ENCODE assay signal across 8 cellular contexts in genomic region chr1:156704930-156705320, GRCh38. TPM values are rescaled to one million over a fixed set of nuclear protein-coding genes. Genes with fewer than 3 reads are reported as not detected.
DNase-seq lines count a peak whose midpoint lies in the region; ATAC-seq and TF ChIP-seq lines count a peak whose summit lies in the region.

No MANE protein-coding gene starts in this region.

- no peak for TF ChIP-seq EP300 in esophagus muscularis mucosa (IDR thresholded peaks at IDR 0.05)
- no peak for TF ChIP-seq EP300 in neural cell (conservative IDR thresholded peaks at IDR 0.05; ENCODE audit: poor library complexity, severe bottlenecking)

- H3K36me3 ChIP-seq in esophagus muscularis mucosa (peaks cover 0 to 8% (median 0%) of the 10 kb centered on the region in 4 donors), neural cell (ENCODE audit: insufficient read depth, low read length) (no peaks in the 10 kb centered on the region), aorta (ENCODE audit: control insufficient read depth in 1 of 2, insufficient read depth in 2 of 2, low read length in 1 of 2) (no peaks in the 10 kb centered on the region)

- no peaks in the 10 kb centered on the region for H3K9me3 ChIP-seq in esophagus muscularis mucosa
- H3K9me3 ChIP-seq in neural cell (ENCODE audit: low read length): no peaks in the 10 kb centered on the region
- no peaks in the 10 kb centered on the region for H3K9me3 ChIP-seq in aorta (ENCODE audit: control insufficient read depth, low read length)

- intact Hi-C loops in esophagus muscularis mucosa (cut with DNase I) (no loop called here), aorta (cut with DNase I) (no loop called here)

- TF ChIP-seq CTCF in WTC11 (IDR thresholded peaks at IDR 0.05) (no peak), esophagus muscularis mucosa (IDR thresholded peaks at IDR 0.05) (no peak), neural cell (IDR thresholded peaks at IDR 0.05; ENCODE audit: poor library complexity, severe bottlenecking) (no peak)

- H3K79me2 ChIP-seq in neural cell (replicated peaks; ENCODE audit: insufficient read depth, low read length): no peaks in the 10 kb centered on the region

- H4K20me1 ChIP-seq in neural cell (ENCODE audit: insufficient read depth): no peaks in the 10 kb centered on the region

- peaks cover 35 to 67% (median 62%) of the 10 kb centered on the region in 4 donors for H3K4me1 ChIP-seq in esophagus muscularis mucosa
- H3K4me1 ChIP-seq in aorta (ENCODE audit: control insufficient read depth in 1 of 2, insufficient read depth in 2 of 2, low read length in 2 of 2): no peaks in the 10 kb centered on the region

- TF ChIP-seq RAD21 in neural cell (conservative IDR thresholded peaks at IDR 0.05): no peak

- peaks cover 15% of the 10 kb centered on the region for H3K36me3 Mint-ChIP-seq in WTC11

- H3K27ac Mint-ChIP-seq in WTC11: no peak overlapping the region

- no peaks in the 10 kb centered on the region for H3K9me2 ChIP-seq in neural cell (ENCODE audit: insufficient read depth, low read length)

- H3K4me3 Mint-ChIP-seq in WTC11: peak overlapping the region; percentile 84

- peaks cover 23% of the 10 kb centered on the region for H3K27me3 Mint-ChIP-seq in WTC11 (ENCODE audit: low read depth)

- H2AFZ ChIP-seq in neural cell (ENCODE audit: low read depth, low read length): no peak overlapping the region

- H3K9me3 Mint-ChIP-seq in WTC11: no peaks in the 10 kb centered on the region

- H3K9ac ChIP-seq in neural cell (ENCODE audit: low read length): no peak overlapping the region

- peak overlapping the region; percentile 76 to 88 (median 88) for H3K27ac ChIP-seq in esophagus muscularis mucosa (replicated peaks in 1 of 4)
- H3K27ac ChIP-seq in neural cell (ENCODE audit: low read length): no peak overlapping the region
- H3K27ac ChIP-seq in aorta (ENCODE audit: low read depth in 1 of 2, low read length in 2 of 2): no peak overlapping the region

- H3F3A ChIP-seq in neural cell (ENCODE audit: insufficient read depth, low read length, poor library complexity, severe bottlenecking): peaks cover 8% of the 10 kb centered on the region

- POLR2A ChIA-PET in WTC11 (lab: Charles Lee): interaction anchor here (0.6 to 5.4 kb wide), 5 partner anchors 13 to 40 kb away, joined by 4 to 195 read pairs (median 14); partner anchors contain the start of genes ISG20L2, METTL25B and NES

- TF ChIP-seq POLR2A in esophagus muscularis mucosa (IDR thresholded peaks at IDR 0.05; ENCODE audit: low read depth): no peak

- CTCF ChIA-PET in WTC11 (lab: Charles Lee): interaction anchor here (0.9 to 25.2 kb wide), 17 partner anchors 9 to 451 kb away, joined by 3 to 1553 read pairs (median 11); partner anchors contain the start of genes HAPLN2, HDGF, INSRR and ISG20L2

- no peak overlapping the region for H3K4me2 ChIP-seq in neural cell (ENCODE audit: low read length)

- H3K4me3 ChIP-seq in esophagus muscularis mucosa (peak overlapping the region; percentile 56 to 60 (median 57)), neural cell (ENCODE audit: low read length) (peak overlapping the region; percentile 56), aorta (ENCODE audit: low read length in 2 of 2) (no peak overlapping the region)

- 3% methylated on average over 5 of the region's 29 CpGs for WGBS in esophagus muscularis mucosa
- 0 to 1% methylated on average over 29 of the region's 29 CpGs for WGBS in aorta, 2 donors

- no peak for ATAC-seq in WTC11
- peak; percentile 32 for ATAC-seq in aorta (ENCODE audit: low FRiP score)
- ATAC-seq in HG03565 (IDR thresholded peaks at IDR 0.05; ENCODE audit: unreplicated experiment): no peak

- DNase-seq in NCI-H82 (lab: John Stamatoyannopoulos, UW) (peak; percentile 47), NCI-H82 treated with DMSO at 0.1 percent for 48 hours (lab: John Stamatoyannopoulos, UW; ENCODE audit: unreplicated experiment) (no peak), WTC11 (ENCODE audit: low spot score) (peak; percentile 46), esophagus muscularis mucosa (ENCODE audit: extremely low spot score) (no peak), aorta (peak; percentile 83 to 95), NCI-H524 treated with DMSO at 0.1 percent for 48 hours (lab: John Stamatoyannopoulos, UW) (no peak)

- H3K4me1 Mint-ChIP-seq in WTC11: peaks cover 53% of the 10 kb centered on the region

- H3K27me3 ChIP-seq in esophagus muscularis mucosa (peaks cover 0 to 34% (median 0%) of the 10 kb centered on the region in 4 donors), neural cell (ENCODE audit: insufficient read depth, low read depth, low read length) (peaks cover 15% of the 10 kb centered on the region), aorta (ENCODE audit: control insufficient read depth in 1 of 2, insufficient read depth in 2 of 2, low read length in 1 of 2) (no peaks in the 10 kb centered on the region)

TF ChIP-seq in WTC11, 78 proteins besides CTCF, POLR2A, EP300 and RAD21 (continues in another document):
- TF ChIP-seq ZNF396 (CRISPR knock-in tag; IDR thresholded peaks at IDR 0.05; ENCODE audit: borderline replicate concordance) (no peak), E2F5 (CRISPR knock-in tag; IDR thresholded peaks at IDR 0.05) (peak; percentile 51; the same call in 1 of the 2 replicates), SMAD4 (CRISPR knock-in tag; IDR thresholded peaks at IDR 0.05) (no peak), NR1H2 (CRISPR knock-in tag; IDR thresholded peaks at IDR 0.05) (no peak), TEAD1 (CRISPR knock-in tag; IDR thresholded peaks at IDR 0.05) (peak; percentile 63; the same call in 1 of the 2 replicates), ETV6 (CRISPR knock-in tag; IDR thresholded peaks at IDR 0.05) (no peak)
- TF ChIP-seq, protein P1, sequence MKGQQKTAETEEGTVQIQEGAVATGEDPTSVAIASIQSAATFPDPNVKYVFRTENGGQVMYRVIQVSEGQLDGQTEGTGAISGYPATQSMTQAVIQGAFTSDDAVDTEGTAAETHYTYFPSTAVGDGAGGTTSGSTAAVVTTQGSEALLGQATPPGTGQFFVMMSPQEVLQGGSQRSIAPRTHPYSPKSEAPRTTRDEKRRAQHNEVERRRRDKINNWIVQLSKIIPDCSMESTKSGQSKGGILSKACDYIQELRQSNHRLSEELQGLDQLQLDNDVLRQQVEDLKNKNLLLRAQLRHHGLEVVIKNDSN (CRISPR knock-in tag; IDR thresholded peaks at IDR 0.05): 0 out of 2 replicates have a peak, but pooled peaks have one; percentile 26

TF ChIP-seq in neural cell, 6 proteins besides CTCF, POLR2A, EP300 and RAD21:
- TF ChIP-seq, protein P2, sequence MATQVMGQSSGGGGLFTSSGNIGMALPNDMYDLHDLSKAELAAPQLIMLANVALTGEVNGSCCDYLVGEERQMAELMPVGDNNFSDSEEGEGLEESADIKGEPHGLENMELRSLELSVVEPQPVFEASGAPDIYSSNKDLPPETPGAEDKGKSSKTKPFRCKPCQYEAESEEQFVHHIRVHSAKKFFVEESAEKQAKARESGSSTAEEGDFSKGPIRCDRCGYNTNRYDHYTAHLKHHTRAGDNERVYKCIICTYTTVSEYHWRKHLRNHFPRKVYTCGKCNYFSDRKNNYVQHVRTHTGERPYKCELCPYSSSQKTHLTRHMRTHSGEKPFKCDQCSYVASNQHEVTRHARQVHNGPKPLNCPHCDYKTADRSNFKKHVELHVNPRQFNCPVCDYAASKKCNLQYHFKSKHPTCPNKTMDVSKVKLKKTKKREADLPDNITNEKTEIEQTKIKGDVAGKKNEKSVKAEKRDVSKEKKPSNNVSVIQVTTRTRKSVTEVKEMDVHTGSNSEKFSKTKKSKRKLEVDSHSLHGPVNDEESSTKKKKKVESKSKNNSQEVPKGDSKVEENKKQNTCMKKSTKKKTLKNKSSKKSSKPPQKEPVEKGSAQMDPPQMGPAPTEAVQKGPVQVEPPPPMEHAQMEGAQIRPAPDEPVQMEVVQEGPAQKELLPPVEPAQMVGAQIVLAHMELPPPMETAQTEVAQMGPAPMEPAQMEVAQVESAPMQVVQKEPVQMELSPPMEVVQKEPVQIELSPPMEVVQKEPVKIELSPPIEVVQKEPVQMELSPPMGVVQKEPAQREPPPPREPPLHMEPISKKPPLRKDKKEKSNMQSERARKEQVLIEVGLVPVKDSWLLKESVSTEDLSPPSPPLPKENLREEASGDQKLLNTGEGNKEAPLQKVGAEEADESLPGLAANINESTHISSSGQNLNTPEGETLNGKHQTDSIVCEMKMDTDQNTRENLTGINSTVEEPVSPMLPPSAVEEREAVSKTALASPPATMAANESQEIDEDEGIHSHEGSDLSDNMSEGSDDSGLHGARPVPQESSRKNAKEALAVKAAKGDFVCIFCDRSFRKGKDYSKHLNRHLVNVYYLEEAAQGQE (IDR thresholded peaks at IDR 0.05; ENCODE audit: borderline replicate concordance): no peak
- no peak for TF ChIP-seq TAF1 (IDR thresholded peaks at IDR 0.05; ENCODE audit: low read depth)
- no peak for TF ChIP-seq SMC3 (conservative IDR thresholded peaks at IDR 0.05; ENCODE audit: poor library complexity)
- TF ChIP-seq EZH2 (IDR thresholded peaks at IDR 0.05; ENCODE audit: borderline replicate concordance, insufficient read depth, low read length, poor library complexity, severe bottlenecking): no peak
- TF ChIP-seq POLR2AphosphoS5 (IDR thresholded peaks at IDR 0.05): no peak
- TF ChIP-seq MXI1 (conservative IDR thresholded peaks at IDR 0.05; ENCODE audit: poor library complexity, severe bottlenecking): no peak

RNA-seq across cellular contexts. Expression of gene CRABP2, which starts 0.5 kb away (rescaled TPM):
- total RNA-seq in WTC11 (2021): 135 to 195 TPM (median 186 TPM) in 3 replicates
- 1 to 10 TPM; 1.2 to 6.4 (median 2.7) TPM for total RNA-seq in esophagus muscularis mucosa
- polyA plus RNA-seq in neural cell: 3.4 and 7.7 TPM in 2 replicates
- polyA minus RNA-seq in neural cell: 1.3 and 1.7 TPM in 2 replicates
- 10 to 100 TPM in 1 of 2 donors, 1 to 10 TPM in 1; 3.8 to 34.4 TPM for total RNA-seq in aorta
- polyA plus RNA-seq in aorta: 1 to 10 TPM; 6.5 to 7.8 TPM

RNA-seq across cellular contexts. Expression of gene METTL25B, which starts 23.3 kb away (rescaled TPM):
- total RNA-seq in WTC11 (2021) (32.0 to 41.0 TPM (median 37.9 TPM) in 3 replicates), esophagus muscularis mucosa (10 to 100 TPM; 16.2 to 32.3 (median 18.0) TPM), aorta (10 to 100 TPM; 20.7 to 33.6 TPM)
- polyA plus RNA-seq in neural cell (11.9 and 13.1 TPM in 2 replicates), aorta (10 to 100 TPM; 24.2 to 46.2 TPM)
- polyA minus RNA-seq in neural cell: 7.1 and 8.1 TPM in 2 replicates

RNA-seq across cellular contexts. Expression of gene ISG20L2, which starts 23.6 kb away (rescaled TPM):
- total RNA-seq in WTC11 (2021) (37.2 to 43.8 TPM (median 42.2 TPM) in 3 replicates), esophagus muscularis mucosa (10 to 100 TPM; 16.2 to 20.0 (median 19.0) TPM), aorta (10 to 100 TPM; 20.6 to 26.9 TPM)
- polyA plus RNA-seq in neural cell (8.5 and 13.1 TPM in 2 replicates), aorta (10 to 100 TPM; 11.7 to 20.2 TPM)
- polyA minus RNA-seq in neural cell: 17.9 and 19.5 TPM in 2 replicates

RNA-seq across cellular contexts. Expression of gene NES, which starts 27.7 kb away (rescaled TPM):
- 103 to 127 TPM (median 104 TPM) in 3 replicates for total RNA-seq in WTC11 (2021)
- total RNA-seq in esophagus muscularis mucosa: 10 to 100 TPM; 16.6 to 37.4 (median 32.5) TPM
- 9.9 and 13.7 TPM in 2 replicates for polyA plus RNA-seq in neural cell
- polyA minus RNA-seq in neural cell: 26.1 and 29.6 TPM in 2 replicates
- 10 to 100 TPM; 47.9 to 57.2 TPM for total RNA-seq in aorta
- polyA plus RNA-seq in aorta: 1 to 10 TPM; 5.5 to 8.0 TPM

RNA-seq across cellular contexts. Expression of gene MRPL24, which starts 36.0 kb away (rescaled TPM):
- total RNA-seq in WTC11 (2021): 35.1 to 37.4 TPM (median 35.2 TPM) in 3 replicates
- 10 to 100 TPM; 43.5 to 67.4 (median 62.4) TPM for total RNA-seq in esophagus muscularis mucosa
- polyA plus RNA-seq in neural cell: 34.4 and 56.5 TPM in 2 replicates
- polyA minus RNA-seq in neural cell: 7.9 and 9.3 TPM in 2 replicates
- 10 to 100 TPM; 44.0 to 46.1 TPM for total RNA-seq in aorta
- 10 to 100 TPM; 68.5 to 73.1 TPM for polyA plus RNA-seq in aorta

Comparison
In these comparisons a context has a peak if more than half of its experiments do, and no peak if none do; other contexts are left out.
1. DNase-seq: peak in NCI-H82 (single experiment), WTC11 (single experiment) and aorta (2 of 2); none in NCI-H82 treated with DMSO at 0.1 percent for 48 hours (single experiment), esophagus muscularis mucosa (single experiment) and NCI-H524 treated with DMSO at 0.1 percent for 48 hours (single experiment).
2. H3K27ac ChIP-seq: peak in esophagus muscularis mucosa (4 of 4); none in neural cell (single experiment) and aorta (0 of 2).
3. H3K4me3 ChIP-seq: peak in esophagus muscularis mucosa (4 of 4) and neural cell (single experiment); none in aorta (0 of 2).